ENCODE assay signal across 1 cellular context in the genomic region with DNA sequence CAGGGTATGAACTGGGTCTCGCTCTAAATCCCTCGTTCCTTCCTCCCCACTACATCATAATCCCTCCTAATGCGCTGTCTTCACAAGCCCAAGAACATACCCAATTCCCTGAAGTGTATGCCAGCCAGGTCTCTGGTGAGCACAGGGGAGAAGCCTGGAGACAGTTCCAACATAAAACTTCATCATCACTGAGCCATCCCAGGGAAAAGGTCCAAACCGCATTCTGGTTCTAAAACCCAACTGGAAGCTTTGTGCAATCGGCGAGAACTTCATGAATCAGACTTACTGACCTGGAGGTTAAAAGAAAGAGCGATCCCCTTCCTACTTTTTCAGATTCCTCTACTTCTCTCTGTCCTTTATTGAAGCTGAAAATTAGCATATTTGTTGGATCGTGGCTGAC.
TF ChIP-seq lines count a peak whose summit lies in the region.

No MANE protein-coding gene starts in this region.

TF ChIP-seq in GM23338, 12 proteins besides CTCF, POLR2A, EP300 and RAD21 (continued from another document):
- TF ChIP-seq ETS1 (IDR thresholded peaks at IDR 0.05) (no peak), EZH2 (IDR thresholded peaks at IDR 0.05; ENCODE audit: low read depth, unreplicated experiment) (no peak), ZNF114 (CRISPR knock-in tag; IDR thresholded peaks at IDR 0.05) (no peak), EZH2phosphoT487 (IDR thresholded peaks at IDR 0.05; ENCODE audit: unreplicated experiment) (no peak), CREB1 (CRISPR knock-in tag; IDR thresholded peaks at IDR 0.05; ENCODE audit: low read depth) (no peak), ZNF331 (CRISPR knock-in tag; IDR thresholded peaks at IDR 0.05; ENCODE audit: low read depth) (no peak)
- TF ChIP-seq, protein P1, sequence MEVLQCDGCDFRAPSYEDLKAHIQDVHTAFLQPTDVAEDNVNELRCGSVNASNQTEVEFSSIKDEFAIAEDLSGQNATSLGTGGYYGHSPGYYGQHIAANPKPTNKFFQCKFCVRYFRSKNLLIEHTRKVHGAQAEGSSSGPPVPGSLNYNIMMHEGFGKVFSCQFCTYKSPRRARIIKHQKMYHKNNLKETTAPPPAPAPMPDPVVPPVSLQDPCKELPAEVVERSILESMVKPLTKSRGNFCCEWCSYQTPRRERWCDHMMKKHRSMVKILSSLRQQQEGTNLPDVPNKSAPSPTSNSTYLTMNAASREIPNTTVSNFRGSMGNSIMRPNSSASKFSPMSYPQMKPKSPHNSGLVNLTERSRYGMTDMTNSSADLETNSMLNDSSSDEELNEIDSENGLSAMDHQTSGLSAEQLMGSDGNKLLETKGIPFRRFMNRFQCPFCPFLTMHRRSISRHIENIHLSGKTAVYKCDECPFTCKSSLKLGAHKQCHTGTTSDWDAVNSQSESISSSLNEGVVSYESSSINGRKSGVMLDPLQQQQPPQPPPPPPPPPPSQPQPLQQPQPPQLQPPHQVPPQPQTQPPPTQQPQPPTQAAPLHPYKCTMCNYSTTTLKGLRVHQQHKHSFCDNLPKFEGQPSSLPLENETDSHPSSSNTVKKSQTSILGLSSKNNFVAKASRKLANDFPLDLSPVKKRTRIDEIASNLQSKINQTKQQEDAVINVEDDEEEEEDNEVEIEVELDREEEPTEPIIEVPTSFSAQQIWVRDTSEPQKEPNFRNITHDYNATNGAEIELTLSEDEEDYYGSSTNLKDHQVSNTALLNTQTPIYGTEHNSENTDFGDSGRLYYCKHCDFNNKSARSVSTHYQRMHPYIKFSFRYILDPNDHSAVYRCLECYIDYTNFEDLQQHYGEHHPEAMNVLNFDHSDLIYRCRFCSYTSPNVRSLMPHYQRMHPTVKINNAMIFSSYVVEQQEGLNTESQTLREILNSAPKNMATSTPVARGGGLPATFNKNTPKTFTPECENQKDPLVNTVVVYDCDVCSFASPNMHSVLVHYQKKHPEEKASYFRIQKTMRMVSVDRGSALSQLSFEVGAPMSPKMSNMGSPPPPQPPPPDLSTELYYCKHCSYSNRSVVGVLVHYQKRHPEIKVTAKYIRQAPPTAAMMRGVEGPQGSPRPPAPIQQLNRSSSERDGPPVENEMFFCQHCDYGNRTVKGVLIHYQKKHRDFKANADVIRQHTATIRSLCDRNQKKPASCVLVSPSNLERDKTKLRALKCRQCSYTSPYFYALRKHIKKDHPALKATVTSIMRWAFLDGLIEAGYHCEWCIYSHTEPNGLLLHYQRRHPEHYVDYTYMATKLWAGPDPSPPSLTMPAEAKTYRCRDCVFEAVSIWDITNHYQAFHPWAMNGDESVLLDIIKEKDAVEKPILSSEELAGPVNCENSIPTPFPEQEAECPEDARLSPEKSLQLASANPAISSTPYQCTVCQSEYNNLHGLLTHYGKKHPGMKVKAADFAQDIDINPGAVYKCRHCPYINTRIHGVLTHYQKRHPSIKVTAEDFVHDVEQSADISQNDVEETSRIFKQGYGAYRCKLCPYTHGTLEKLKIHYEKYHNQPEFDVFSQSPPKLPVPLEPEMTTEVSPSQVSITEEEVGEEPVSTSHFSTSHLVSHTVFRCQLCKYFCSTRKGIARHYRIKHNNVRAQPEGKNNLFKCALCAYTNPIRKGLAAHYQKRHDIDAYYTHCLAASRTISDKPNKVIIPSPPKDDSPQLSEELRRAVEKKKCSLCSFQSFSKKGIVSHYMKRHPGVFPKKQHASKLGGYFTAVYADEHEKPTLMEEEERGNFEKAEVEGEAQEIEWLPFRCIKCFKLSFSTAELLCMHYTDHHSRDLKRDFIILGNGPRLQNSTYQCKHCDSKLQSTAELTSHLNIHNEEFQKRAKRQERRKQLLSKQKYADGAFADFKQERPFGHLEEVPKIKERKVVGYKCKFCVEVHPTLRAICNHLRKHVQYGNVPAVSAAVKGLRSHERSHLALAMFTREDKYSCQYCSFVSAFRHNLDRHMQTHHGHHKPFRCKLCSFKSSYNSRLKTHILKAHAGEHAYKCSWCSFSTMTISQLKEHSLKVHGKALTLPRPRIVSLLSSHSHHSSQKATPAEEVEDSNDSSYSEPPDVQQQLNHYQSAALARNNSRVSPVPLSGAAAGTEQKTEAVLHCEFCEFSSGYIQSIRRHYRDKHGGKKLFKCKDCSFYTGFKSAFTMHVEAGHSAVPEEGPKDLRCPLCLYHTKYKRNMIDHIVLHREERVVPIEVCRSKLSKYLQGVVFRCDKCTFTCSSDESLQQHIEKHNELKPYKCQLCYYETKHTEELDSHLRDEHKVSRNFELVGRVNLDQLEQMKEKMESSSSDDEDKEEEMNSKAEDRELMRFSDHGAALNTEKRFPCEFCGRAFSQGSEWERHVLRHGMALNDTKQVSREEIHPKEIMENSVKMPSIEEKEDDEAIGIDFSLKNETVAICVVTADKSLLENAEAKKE (CRISPR knock-in tag; IDR thresholded peaks at IDR 0.05): no peak
TF ChIP-seq in GM23338: peak in this region for 0.
